Comparison of ENCODE assay signal across 21 cellular contexts in the genomic region with DNA sequence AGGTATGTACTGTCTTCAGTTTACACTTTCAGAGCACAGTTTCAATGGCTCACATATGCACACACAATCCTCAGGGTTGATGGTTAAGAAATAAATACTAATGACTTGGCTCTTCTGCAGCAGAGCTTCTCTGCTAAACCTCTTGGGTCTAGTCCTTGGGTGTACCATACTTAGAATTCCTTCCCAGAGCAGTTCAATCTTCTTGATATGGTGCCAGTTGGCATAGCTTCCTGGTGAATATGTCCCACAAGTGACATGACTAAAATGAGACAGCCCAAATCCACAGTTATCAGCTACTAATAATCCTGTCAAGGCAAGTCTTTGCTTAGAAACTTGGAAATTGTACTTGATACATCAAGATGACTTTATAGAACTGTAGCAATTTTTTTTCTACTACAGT.
DNase-seq lines count a peak whose midpoint lies in the region; ATAC-seq and TF ChIP-seq lines count a peak whose summit lies in the region.
"Had no signal": no experiment of that assay in that cellular context is flagged by ENCODE, and none has a peak within 500 bp of the region (broad histone marks: within the 10 kb centered on the region; RNA-seq: fewer than 3 reads in every experiment).

No MANE protein-coding gene starts in this region.

- TF ChIP-seq RAD21 in Ishikawa (IDR thresholded peaks at IDR 0.05; ENCODE audit: low read depth): no peak

- DNase-seq in AG10803 (ENCODE audit: low read depth): peak; percentile 94
- peak; percentile 70 for DNase-seq in cardiac fibroblast (ENCODE audit: low read depth in 2 of 2)
- DNase-seq in iris pigment epithelial cell (ENCODE audit: low read depth): peak; percentile 67
- no peak for DNase-seq in activated CD8-positive, alpha-beta memory T cell treated with anti-CD3 and anti-CD28 coated beads for 24 hours
- DNase-seq: activated CD4-positive, CD25-positive, alpha-beta regulatory T cell; activated CD8-positive, alpha-beta memory T cell treated with anti-CD3 and anti-CD28 coated beads, Interleukin-2, amount 10 ng/mL, durations not matched to agents 7 days and 5 days; activated effector memory CD4-positive, alpha-beta T cell treated with Interleukin-2 at 50 U/mL for 16 hours; amygdala; colonic mucosa; DMS153; hippocampal formation; mucosa of descending colon; NCI-H1092 treated with DMSO at 0.1 percent for 48 hours; stimulated activated CD4-positive, alpha-beta T cell treated with anti-CD3 and anti-CD28 coated beads, Interleukin-2, amount 100 ng/mL, for 48 hours; testis had no signal

- ATAC-seq in GM18861 (IDR thresholded peaks at IDR 0.05; ENCODE audit: unreplicated experiment) (no peak), GM18873 (IDR thresholded peaks at IDR 0.05; ENCODE audit: low FRiP score, unreplicated experiment) (no peak), GM21825 (IDR thresholded peaks at IDR 0.05; ENCODE audit: unreplicated experiment) (no peak)
- ATAC-seq: activated CD8-positive, alpha-beta memory T cell treated with anti-CD3 and anti-CD28 coated beads, Interleukin-2, amount 10 ng/mL, durations not matched to agents 7 days and 5 days; HepG2; mucosa of descending colon had no signal

- no peak for TF ChIP-seq CTCF in AG10803 (conservative IDR thresholded peaks at IDR 0.05; ENCODE audit: low read length)
- no peak for TF ChIP-seq CTCF in cardiac fibroblast (IDR thresholded peaks at IDR 0.05; ENCODE audit: low read depth, low read length)

- TF ChIP-seq EP300 in Ishikawa (IDR thresholded peaks at IDR 0.05; ENCODE audit: borderline replicate concordance): no peak

- H3K4me3 ChIP-seq in AG10803 (ENCODE audit: low read length) (no peak overlapping the region), cardiac fibroblast (replicated peaks in 1 of 2; ENCODE audit: low read depth in 2 of 2, low read length in 2 of 2) (no peak overlapping the region)
- H3K4me3 ChIP-seq: BLaER1 treated with 17β-estradiol and CSF1 and Interleukin-3, amounts not matched to agents 10 nM and 100 nM; colonic mucosa; mucosa of descending colon; testis had no signal

TF ChIP-seq in Ishikawa, 13 proteins besides CTCF, POLR2A, EP300 and RAD21:
- TF ChIP-seq EGR1 (IDR thresholded peaks at IDR 0.05) (no peak), NFIC (IDR thresholded peaks at IDR 0.05) (peak; percentile 75), TEAD4 (IDR thresholded peaks at IDR 0.05) (peak; percentile 65)
